1 cellular context compared by ENCODE assay signal in genomic region chr21:39610705-39611104, GRCh38.
TF ChIP-seq lines count a peak whose summit lies in the region.

No MANE protein-coding gene starts in this region.

TF ChIP-seq in HEK293, 187 proteins besides CTCF, POLR2A, EP300 and RAD21 (continued from another document):
- TF ChIP-seq KLF17 (tag by site-specific recombination; IDR thresholded peaks at IDR 0.05) (0 out of 2 replicates have a peak, but pooled peaks have one; percentile 36), GLIS2 (tag by site-specific recombination; IDR thresholded peaks at IDR 0.05) (no peak), REPIN1 (tag by site-specific recombination; IDR thresholded peaks at IDR 0.05; ENCODE audit: low read depth) (no peak), SP3 (tag by site-specific recombination; IDR thresholded peaks at IDR 0.05) (no peak), ZNF169 (tag by site-specific recombination; IDR thresholded peaks at IDR 0.05) (no peak), ZNF580 (tag by site-specific recombination; IDR thresholded peaks at IDR 0.05) (no peak), ZNF707 (tag by site-specific recombination; IDR thresholded peaks at IDR 0.05) (no peak), EGR2 (tag by site-specific recombination; IDR thresholded peaks at IDR 0.05; ENCODE audit: low read depth) (no peak), ZNF366 (tag by site-specific recombination; conservative IDR thresholded peaks at IDR 0.05) (0 out of 2 replicates have a peak, but pooled peaks have one; percentile 39), ZNF658 (tag by site-specific recombination; IDR thresholded peaks at IDR 0.05) (no peak), ZNF335 (tag by site-specific recombination; conservative IDR thresholded peaks at IDR 0.05) (no peak), TCF7L2 (IDR thresholded peaks at IDR 0.05; ENCODE audit: borderline replicate concordance, low read depth, low read length) (no peak), FEZF1 (tag by site-specific recombination; IDR thresholded peaks at IDR 0.05) (no peak), ZNF391 (tag by site-specific recombination; IDR thresholded peaks at IDR 0.05; ENCODE audit: borderline replicate concordance, low read depth) (no peak), ZNF174 (tag by site-specific recombination; IDR thresholded peaks at IDR 0.05) (no peak), KLF1 (tag by site-specific recombination; IDR thresholded peaks at IDR 0.05) (no peak), ZNF175 (tag by site-specific recombination; IDR thresholded peaks at IDR 0.05) (no peak), ZNF747 (tag by site-specific recombination; IDR thresholded peaks at IDR 0.05) (no peak), ZNF639 (tag by site-specific recombination; IDR thresholded peaks at IDR 0.05) (no peak), KLF16 (tag by site-specific recombination; IDR thresholded peaks at IDR 0.05) (no peak), PRDM1 (tag by site-specific recombination; IDR thresholded peaks at IDR 0.05) (no peak), ZBTB20 (tag by site-specific recombination; IDR thresholded peaks at IDR 0.05) (no peak), KLF9 (tag by site-specific recombination; IDR thresholded peaks at IDR 0.05; ENCODE audit: low read depth) (no peak), SALL2 (tag by site-specific recombination; IDR thresholded peaks at IDR 0.05; ENCODE audit: borderline replicate concordance) (no peak), OSR2 (tag by site-specific recombination; IDR thresholded peaks at IDR 0.05) (0 out of 2 replicates have a peak, but pooled peaks have one; percentile 60)
- TF ChIP-seq, protein P1, sequence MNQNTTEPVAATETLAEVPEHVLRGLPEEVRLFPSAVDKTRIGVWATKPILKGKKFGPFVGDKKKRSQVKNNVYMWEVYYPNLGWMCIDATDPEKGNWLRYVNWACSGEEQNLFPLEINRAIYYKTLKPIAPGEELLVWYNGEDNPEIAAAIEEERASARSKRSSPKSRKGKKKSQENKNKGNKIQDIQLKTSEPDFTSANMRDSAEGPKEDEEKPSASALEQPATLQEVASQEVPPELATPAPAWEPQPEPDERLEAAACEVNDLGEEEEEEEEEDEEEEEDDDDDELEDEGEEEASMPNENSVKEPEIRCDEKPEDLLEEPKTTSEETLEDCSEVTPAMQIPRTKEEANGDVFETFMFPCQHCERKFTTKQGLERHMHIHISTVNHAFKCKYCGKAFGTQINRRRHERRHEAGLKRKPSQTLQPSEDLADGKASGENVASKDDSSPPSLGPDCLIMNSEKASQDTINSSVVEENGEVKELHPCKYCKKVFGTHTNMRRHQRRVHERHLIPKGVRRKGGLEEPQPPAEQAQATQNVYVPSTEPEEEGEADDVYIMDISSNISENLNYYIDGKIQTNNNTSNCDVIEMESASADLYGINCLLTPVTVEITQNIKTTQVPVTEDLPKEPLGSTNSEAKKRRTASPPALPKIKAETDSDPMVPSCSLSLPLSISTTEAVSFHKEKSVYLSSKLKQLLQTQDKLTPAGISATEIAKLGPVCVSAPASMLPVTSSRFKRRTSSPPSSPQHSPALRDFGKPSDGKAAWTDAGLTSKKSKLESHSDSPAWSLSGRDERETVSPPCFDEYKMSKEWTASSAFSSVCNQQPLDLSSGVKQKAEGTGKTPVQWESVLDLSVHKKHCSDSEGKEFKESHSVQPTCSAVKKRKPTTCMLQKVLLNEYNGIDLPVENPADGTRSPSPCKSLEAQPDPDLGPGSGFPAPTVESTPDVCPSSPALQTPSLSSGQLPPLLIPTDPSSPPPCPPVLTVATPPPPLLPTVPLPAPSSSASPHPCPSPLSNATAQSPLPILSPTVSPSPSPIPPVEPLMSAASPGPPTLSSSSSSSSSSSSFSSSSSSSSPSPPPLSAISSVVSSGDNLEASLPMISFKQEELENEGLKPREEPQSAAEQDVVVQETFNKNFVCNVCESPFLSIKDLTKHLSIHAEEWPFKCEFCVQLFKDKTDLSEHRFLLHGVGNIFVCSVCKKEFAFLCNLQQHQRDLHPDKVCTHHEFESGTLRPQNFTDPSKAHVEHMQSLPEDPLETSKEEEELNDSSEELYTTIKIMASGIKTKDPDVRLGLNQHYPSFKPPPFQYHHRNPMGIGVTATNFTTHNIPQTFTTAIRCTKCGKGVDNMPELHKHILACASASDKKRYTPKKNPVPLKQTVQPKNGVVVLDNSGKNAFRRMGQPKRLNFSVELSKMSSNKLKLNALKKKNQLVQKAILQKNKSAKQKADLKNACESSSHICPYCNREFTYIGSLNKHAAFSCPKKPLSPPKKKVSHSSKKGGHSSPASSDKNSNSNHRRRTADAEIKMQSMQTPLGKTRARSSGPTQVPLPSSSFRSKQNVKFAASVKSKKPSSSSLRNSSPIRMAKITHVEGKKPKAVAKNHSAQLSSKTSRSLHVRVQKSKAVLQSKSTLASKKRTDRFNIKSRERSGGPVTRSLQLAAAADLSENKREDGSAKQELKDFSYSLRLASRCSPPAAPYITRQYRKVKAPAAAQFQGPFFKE (tag by site-specific recombination; IDR thresholded peaks at IDR 0.05; ENCODE audit: borderline replicate concordance), result no peak
- TF ChIP-seq, protein P2, sequence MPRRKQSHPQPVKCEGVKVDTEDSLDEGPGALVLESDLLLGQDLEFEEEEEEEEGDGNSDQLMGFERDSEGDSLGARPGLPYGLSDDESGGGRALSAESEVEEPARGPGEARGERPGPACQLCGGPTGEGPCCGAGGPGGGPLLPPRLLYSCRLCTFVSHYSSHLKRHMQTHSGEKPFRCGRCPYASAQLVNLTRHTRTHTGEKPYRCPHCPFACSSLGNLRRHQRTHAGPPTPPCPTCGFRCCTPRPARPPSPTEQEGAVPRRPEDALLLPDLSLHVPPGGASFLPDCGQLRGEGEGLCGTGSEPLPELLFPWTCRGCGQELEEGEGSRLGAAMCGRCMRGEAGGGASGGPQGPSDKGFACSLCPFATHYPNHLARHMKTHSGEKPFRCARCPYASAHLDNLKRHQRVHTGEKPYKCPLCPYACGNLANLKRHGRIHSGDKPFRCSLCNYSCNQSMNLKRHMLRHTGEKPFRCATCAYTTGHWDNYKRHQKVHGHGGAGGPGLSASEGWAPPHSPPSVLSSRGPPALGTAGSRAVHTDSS (tag by site-specific recombination; IDR thresholded peaks at IDR 0.05), result no peak
